In the genomic region with DNA sequence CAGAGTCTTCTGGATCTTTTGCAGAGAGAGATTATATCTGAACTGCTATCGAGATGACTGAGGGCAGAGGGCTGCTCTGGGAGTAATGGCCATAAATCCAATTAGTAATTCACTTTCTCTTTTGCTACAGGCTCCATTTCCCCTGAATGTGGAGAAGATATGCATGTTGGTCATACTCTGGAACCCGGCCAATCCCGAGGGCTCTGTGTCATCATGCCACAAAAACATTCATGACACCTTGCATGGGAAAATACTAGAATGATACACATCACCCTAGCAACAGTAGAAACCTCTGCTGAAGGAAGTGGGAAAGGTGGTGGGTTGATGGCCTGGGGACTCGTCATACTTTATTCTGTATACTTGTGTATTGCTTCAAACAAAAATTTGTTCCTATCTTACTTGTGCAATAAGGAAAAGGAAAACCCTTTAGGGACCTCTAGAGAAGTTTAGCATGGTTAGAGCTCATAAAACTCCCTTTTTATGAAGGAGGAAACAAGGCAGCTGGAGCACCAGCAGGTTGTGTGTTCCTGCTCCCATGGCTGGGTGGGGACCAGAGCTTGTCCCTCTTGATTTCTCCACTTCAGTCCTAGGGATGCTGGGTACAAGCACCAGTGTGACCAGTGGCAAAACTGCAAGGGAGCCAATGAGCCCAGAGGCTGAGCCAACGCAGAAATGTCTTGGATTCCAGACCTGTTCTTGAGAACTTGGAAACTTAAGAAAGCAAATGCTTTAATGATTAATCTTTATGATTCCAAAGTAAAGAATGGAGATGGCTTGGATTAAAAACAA, we compare ENCODE assay signal across 1 cellular context.
A peak's percentile ranks its signal among the peaks of the same experiment; 100 is the strongest.
TF ChIP-seq lines count a peak whose summit lies in the region.

No MANE protein-coding gene starts in this region.

TF ChIP-seq in IMR-90, 13 proteins besides CTCF, POLR2A, EP300 and RAD21:
- TF ChIP-seq CEBPB (IDR thresholded peaks at IDR 0.05; ENCODE audit: low read depth, low read length), result peak; percentile 90
- TF ChIP-seq, protein P1, sequence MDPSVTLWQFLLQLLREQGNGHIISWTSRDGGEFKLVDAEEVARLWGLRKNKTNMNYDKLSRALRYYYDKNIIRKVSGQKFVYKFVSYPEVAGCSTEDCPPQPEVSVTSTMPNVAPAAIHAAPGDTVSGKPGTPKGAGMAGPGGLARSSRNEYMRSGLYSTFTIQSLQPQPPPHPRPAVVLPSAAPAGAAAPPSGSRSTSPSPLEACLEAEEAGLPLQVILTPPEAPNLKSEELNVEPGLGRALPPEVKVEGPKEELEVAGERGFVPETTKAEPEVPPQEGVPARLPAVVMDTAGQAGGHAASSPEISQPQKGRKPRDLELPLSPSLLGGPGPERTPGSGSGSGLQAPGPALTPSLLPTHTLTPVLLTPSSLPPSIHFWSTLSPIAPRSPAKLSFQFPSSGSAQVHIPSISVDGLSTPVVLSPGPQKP (IDR thresholded peaks at IDR 0.05; ENCODE audit: borderline replicate concordance, low read depth, low read length), result no peak
- TF ChIP-seq BHLHE40 (IDR thresholded peaks at IDR 0.05; ENCODE audit: low read depth, low read length), result peak; percentile 60
- peak; percentile 10; the same call in 1 of the 2 replicates for TF ChIP-seq MAFK (IDR thresholded peaks at IDR 0.05; ENCODE audit: low read depth, low read length)
- TF ChIP-seq FOS (IDR thresholded peaks at IDR 0.05; ENCODE audit: low read depth, low read length), result peak; percentile 48; the same call in 1 of the 2 replicates
- TF ChIP-seq, protein P2, sequence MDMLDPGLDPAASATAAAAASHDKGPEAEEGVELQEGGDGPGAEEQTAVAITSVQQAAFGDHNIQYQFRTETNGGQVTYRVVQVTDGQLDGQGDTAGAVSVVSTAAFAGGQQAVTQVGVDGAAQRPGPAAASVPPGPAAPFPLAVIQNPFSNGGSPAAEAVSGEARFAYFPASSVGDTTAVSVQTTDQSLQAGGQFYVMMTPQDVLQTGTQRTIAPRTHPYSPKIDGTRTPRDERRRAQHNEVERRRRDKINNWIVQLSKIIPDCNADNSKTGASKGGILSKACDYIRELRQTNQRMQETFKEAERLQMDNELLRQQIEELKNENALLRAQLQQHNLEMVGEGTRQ (IDR thresholded peaks at IDR 0.05; ENCODE audit: low read depth, low read length), result no peak
- TF ChIP-seq NFE2L2 (IDR thresholded peaks at IDR 0.05; ENCODE audit: low read depth, low read length), result 0 out of 2 replicates have a peak, but pooled peaks have one; percentile 3
- no peak for TF ChIP-seq CHD1 (IDR thresholded peaks at IDR 0.05; ENCODE audit: low read depth, low read length)
- TF ChIP-seq RCOR1 (IDR thresholded peaks at IDR 0.05; ENCODE audit: insufficient replicate concordance, low read length), result peak; percentile 22
- no peak for TF ChIP-seq MAZ (IDR thresholded peaks at IDR 0.05; ENCODE audit: borderline replicate concordance, low read depth, low read length)
- TF ChIP-seq RFX5 (IDR thresholded peaks at IDR 0.05; ENCODE audit: low read depth, low read length), result no peak
- TF ChIP-seq SMC3 (IDR thresholded peaks at IDR 0.05; ENCODE audit: low read depth, low read length), result no peak; the same call in 1 of the 2 replicates
- TF ChIP-seq MXI1 (IDR thresholded peaks at IDR 0.05; ENCODE audit: borderline replicate concordance, low read depth, low read length), result 0 out of 2 replicates have a peak, but pooled peaks have one; percentile 21
